Comparison of ENCODE assay signal across 8 cellular contexts in genomic region chr10:35090162-35090954, GRCh38. TPM values are rescaled to one million over a fixed set of nuclear protein-coding genes. Genes with fewer than 3 reads are reported as not detected.
DNase-seq lines count a peak whose midpoint lies in the region; ATAC-seq and TF ChIP-seq lines count a peak whose summit lies in the region.

Gene CUL2 (minus strand): TSS chr10:35090341. CDS start chr10:35071317, 19,024 bp downstream.

- peak; percentile 94 for ATAC-seq in GM19372 (IDR thresholded peaks at IDR 0.05; ENCODE audit: low read depth, unreplicated experiment)
- peak; percentile 95 for ATAC-seq in HG03521 (IDR thresholded peaks at IDR 0.05; ENCODE audit: unreplicated experiment)
- peak; percentile 99 for ATAC-seq in left lung

- peak within 1 kb of the TSS; percentile 85 for H3K4me3 Mint-ChIP-seq in dendritic cell treated with granulocyte-macrophage colony-stimulating factor and Interleukin-4, amounts not matched to agents 40 ng/mL and 50 ng/mL, for 4 days

- peaks cover 10 to 45% of the 10 kb centered on the region in 2 donors for H3K4me1 ChIP-seq in left lung

- peaks cover 12% of the 10 kb centered on the region for H3K36me3 Mint-ChIP-seq in dendritic cell treated with granulocyte-macrophage colony-stimulating factor and Interleukin-4, amounts not matched to agents 40 ng/mL and 50 ng/mL, for 4 days (ENCODE audit: low read depth)

- intact Hi-C loops in dendritic cell treated with granulocyte-macrophage colony-stimulating factor and Interleukin-4, amounts not matched to agents 40 ng/mL and 50 ng/mL, for 4 days (cut with micrococcal nuclease), result no loop called here
- intact Hi-C loops in left lung (cut with DNase I), result no loop called here

- peak within 1 kb of the TSS; percentile 88 for H3K27ac Mint-ChIP-seq in dendritic cell treated with granulocyte-macrophage colony-stimulating factor and Interleukin-4, amounts not matched to agents 40 ng/mL and 50 ng/mL, for 4 days

- DNase-seq in C1 segment of cervical spinal cord (lab: John Stamatoyannopoulos, UW) (peak; percentile 76 to 96 (median 92)), NCI-H69 (lab: John Stamatoyannopoulos, UW) (peak; percentile 90), left lung (peak; percentile 91 to 95)
- DNase-seq in activated CD4-positive, alpha-beta T cell treated with anti-CD3 and anti-CD28 coated beads, Interleukin-2, amount 50 U/mL, for 24 hours (ENCODE audit: low read depth in 1 of 2, low spot score in 1 of 2), result peak; percentile 88 to 91
- DNase-seq in stimulated activated CD4-positive, alpha-beta T cell treated with anti-CD3 and anti-CD28 coated beads, Interleukin-2, amount 100 ng/mL, for 4 hours (ENCODE audit: low read depth), result peak; percentile 86

- TF ChIP-seq CTCF in left lung (IDR thresholded peaks at IDR 0.05), result no peak

- H3K9me3 Mint-ChIP-seq in dendritic cell treated with granulocyte-macrophage colony-stimulating factor and Interleukin-4, amounts not matched to agents 40 ng/mL and 50 ng/mL, for 4 days, result no peaks in the 10 kb centered on the region

- peak within 1 kb of the TSS; percentile 82 to 93 for H3K4me3 ChIP-seq in left lung

- H3K36me3 ChIP-seq in left lung, result no peaks in the 10 kb centered on the region

- H3K27me3 ChIP-seq in left lung, result no peaks in the 10 kb centered on the region

- H3K27ac ChIP-seq in left lung, result peak within 1 kb of the TSS; percentile 90 to 94

- H3K9me3 ChIP-seq in left lung, result no peaks in the 10 kb centered on the region

- H3K27me3 Mint-ChIP-seq in dendritic cell treated with granulocyte-macrophage colony-stimulating factor and Interleukin-4, amounts not matched to agents 40 ng/mL and 50 ng/mL, for 4 days, result peaks cover under 1% of the 10 kb centered on the region

- H3K4me1 Mint-ChIP-seq in dendritic cell treated with granulocyte-macrophage colony-stimulating factor and Interleukin-4, amounts not matched to agents 40 ng/mL and 50 ng/mL, for 4 days (ENCODE audit: low read depth), result peaks cover 52% of the 10 kb centered on the region

RNA-seq across cellular contexts. Expression of gene CUL2, which starts in this region (rescaled TPM):
- total RNA-seq in left lung, result 10 to 100 TPM; 28.7 to 36.3 TPM

Comparison
In these comparisons a context has a peak if more than half of its experiments do, and no peak if none do; other contexts are left out.
1. Peak in every context shown above with its lines: DNase-seq, ATAC-seq, H3K4me3 ChIP-seq and H3K27ac ChIP-seq.